In the genomic region with DNA sequence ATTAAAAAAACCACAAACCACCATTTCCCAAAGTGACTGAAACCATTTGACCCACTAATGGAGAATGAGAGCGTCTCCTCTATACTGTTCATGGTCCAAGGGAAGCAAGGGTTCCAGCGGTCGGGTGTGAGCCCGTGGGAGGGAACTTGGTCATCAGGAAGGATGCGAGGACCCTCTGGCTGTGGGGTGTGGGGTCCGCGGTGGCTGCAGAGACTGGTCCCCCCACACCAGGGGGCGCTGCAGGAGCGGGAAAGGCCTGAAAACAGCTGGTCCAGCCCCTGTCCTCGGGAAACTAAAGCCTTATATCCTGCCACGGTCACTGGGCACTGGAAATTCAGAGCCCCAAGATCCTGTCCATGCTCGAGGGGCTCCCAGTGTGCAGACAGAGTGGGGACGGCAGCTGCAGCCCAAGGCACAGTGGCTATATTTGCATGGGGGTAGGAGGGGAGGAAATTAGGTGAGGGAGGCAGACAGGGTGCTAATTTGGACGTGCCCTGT, we compare ENCODE assay signal across 8 cellular contexts. TPM values are rescaled to one million over a fixed set of nuclear protein-coding genes. Genes with fewer than 3 reads are reported as not detected.
DNase-seq lines count a peak whose midpoint lies in the region; ATAC-seq, FAIRE-seq and TF ChIP-seq lines count a peak whose summit lies in the region.

No MANE protein-coding gene starts in this region.

- ATAC-seq in HG02588 (IDR thresholded peaks at IDR 0.05; ENCODE audit: unreplicated experiment) = no peak

- peak overlapping the region; percentile 44 for H3K4me2 ChIP-seq in mammary epithelial cell (ENCODE audit: insufficient read depth, low read depth, low read length)

- intact Hi-C loops in mammary epithelial cell (cut with micrococcal nuclease) = loop anchor here (1.0 to 5.0 kb wide), 8 partner anchors 43 to 467 kb away; no protein-coding TSS in a partner anchor
- intact Hi-C loops in kidney (cut with DNase I) = no loop called here

- no peak overlapping the region for H3K27ac ChIP-seq in mammary epithelial cell (ENCODE audit: insufficient read depth, low read depth, low read length)
- no peak overlapping the region for H3K27ac ChIP-seq in kidney (ENCODE audit: low read depth in 2 of 2, low read length in 2 of 2)

- TF ChIP-seq CTCF in GM13977 (IDR thresholded peaks at IDR 0.05; ENCODE audit: extremely low read depth, insufficient read depth, missing control alignments) = peak; percentile 96
- peak; percentile 92 to 98 for TF ChIP-seq CTCF in mammary epithelial cell (conservative IDR thresholded peaks at IDR 0.05 in 1 of 2, IDR thresholded peaks at IDR 0.05 in 1 of 2; ENCODE audit: extremely low read depth in 1 of 2, insufficient read depth in 1 of 2, low read depth in 1 of 2, low read length in 2 of 2)
- TF ChIP-seq CTCF in kidney (IDR thresholded peaks at IDR 0.05; ENCODE audit: borderline replicate concordance, extremely low read depth, insufficient read depth) = peak; percentile 93

- in situ Hi-C loops in GM13977 (cut with MboI; ENCODE audit: low pct_unique_long_range_greater_than_20kb, low sequenced_read_pairs, unreplicated experiment) (loop anchor here (5.0 kb wide), 1 partner anchor 157 kb away; no protein-coding TSS in a partner anchor), mammary epithelial cell (cut with MboI; ENCODE audit: low sequenced_read_pairs in 2 of 2) (loop anchor here (5.0 to 25.0 kb wide), 3 partner anchors 42 to 342 kb away; partner anchors contain the start of gene GRPEL1 (in 2 of the 2))

- H3K9me3 ChIP-seq in mammary epithelial cell (replicated peaks; ENCODE audit: insufficient read depth, low read length) = no peaks in the 10 kb centered on the region
- H3K9me3 ChIP-seq in kidney (ENCODE audit: control insufficient read depth in 1 of 2, low read length in 2 of 2) = no peaks in the 10 kb centered on the region

- H3K36me3 ChIP-seq in mammary epithelial cell (ENCODE audit: insufficient read depth, low read length) (no peaks in the 10 kb centered on the region), kidney (ENCODE audit: control insufficient read depth in 1 of 2, insufficient read depth in 2 of 2, low read length in 2 of 2) (no peaks in the 10 kb centered on the region)

- no peak overlapping the region for H3K4me3 ChIP-seq in mammary epithelial cell (replicated peaks in 1 of 3; ENCODE audit: insufficient read depth in 1 of 3, low read depth in 2 of 3, low read length in 3 of 3)
- H3K4me3 ChIP-seq in kidney (ENCODE audit: low read length in 2 of 2) = no peak overlapping the region

- BruUV-seq in mammary epithelial cell (replicated peaks; lab: Mats Ljungman, UMichigan) = no TSS peak

- peaks cover 24% of the 10 kb centered on the region for H3K79me2 ChIP-seq in mammary epithelial cell (ENCODE audit: insufficient read depth, low read length)

- no peaks in the 10 kb centered on the region for H3K27me3 ChIP-seq in mammary epithelial cell (ENCODE audit: insufficient read depth, low read length)

- H3K9ac ChIP-seq in mammary epithelial cell (ENCODE audit: insufficient read depth, low read length) (no peak overlapping the region), kidney (ENCODE audit: low read length in 2 of 2) (no peak overlapping the region)

- H3K4me1 ChIP-seq in mammary epithelial cell (ENCODE audit: insufficient read depth, low read length) (peaks cover 12% of the 10 kb centered on the region), kidney (ENCODE audit: control insufficient read depth in 1 of 2, insufficient read depth in 1 of 2, low read depth in 1 of 2, low read length in 2 of 2) (peaks cover 10 to 14% of the 10 kb centered on the region in 2 donors)

- FAIRE-seq in kidney (lab: Jason Lieb, UNC) = no peak

- 3% methylated on average over 13 of the region's 14 CpGs for WGBS in mammary epithelial cell (ENCODE audit: low coverage, missing lambda C conversion rate)

- CTCF ChIA-PET in mammary epithelial cell (lab: Charles Lee; ENCODE audit: low non-redundant PET) = interaction anchor here (0.6 to 1.2 kb wide), 4 partner anchors 42 to 254 kb away, joined by 3 to 5 read pairs (median 4); no protein-coding TSS in a partner anchor

- no peak overlapping the region for H2AFZ ChIP-seq in mammary epithelial cell (ENCODE audit: low read depth, low read length)

- dilution Hi-C loops in mammary epithelial cell (cut with HindIII; ENCODE audit: low sequenced_read_pairs) = no loop called here

- peak; percentile 97 for DNase-seq in 8988T
- peak; percentile 91 for DNase-seq in GM13977 (ENCODE audit: low spot score)
- DNase-seq in NCI-H2196 (lab: John Stamatoyannopoulos, UW; ENCODE audit: unreplicated experiment) = peak; percentile 92
- peak; percentile 86 for DNase-seq in activated CD4-positive, CD25-positive, alpha-beta regulatory T cell treated with anti-CD3 and anti-CD28 coated beads, Interleukin-2, amount 50 U/mL, for 72 hours
- peak; percentile 33 for DNase-seq in mammary epithelial cell
- peak; percentile 92 for DNase-seq in kidney
- peak; percentile 71 to 76 (median 74) for DNase-seq in stimulated activated CD4-positive, alpha-beta T cell treated with anti-CD3 and anti-CD28 coated beads, Interleukin-1b, Interleukin-23, amount 100 ng/mL, for 24 hours (ENCODE audit: low read depth in 4 of 4, low spot score in 1 of 4)

- H4K20me1 ChIP-seq in mammary epithelial cell (ENCODE audit: insufficient read depth, low read length) = no peaks in the 10 kb centered on the region

RNA-seq across cellular contexts. Expression of gene BLOC1S4, which starts 4.3 kb away (rescaled TPM):
- total RNA-seq in mammary epithelial cell (10 to 100 TPM; 14.1 to 15.3 TPM), kidney (14.2 TPM)
- polyA plus RNA-seq in mammary epithelial cell (14.7 TPM), kidney (ENCODE audit: insufficient read depth, low read depth, low replicate concordance) (12.3 TPM)
- 0.26 TPM for polyA minus RNA-seq in mammary epithelial cell

RNA-seq across cellular contexts. Expression of gene MRFAP1L1, which starts 10.6 kb away (rescaled TPM):
- total RNA-seq in mammary epithelial cell (10 to 100 TPM; 34.0 to 35.9 TPM), kidney (57.1 TPM)
- polyA plus RNA-seq in mammary epithelial cell (38.6 TPM), kidney (ENCODE audit: insufficient read depth, low read depth, low replicate concordance) (69.1 TPM)
- polyA minus RNA-seq in mammary epithelial cell = 12.8 TPM

RNA-seq across cellular contexts. Expression of gene S100P, which starts 26.6 kb away (rescaled TPM):
- total RNA-seq in mammary epithelial cell (under 1 TPM in 1 of 2 donors, not detected in 1; 0.17 TPM), kidney (not detected)
- polyA plus RNA-seq in mammary epithelial cell (0.77 TPM), kidney (ENCODE audit: insufficient read depth, low read depth, low replicate concordance) (not detected)
- not detected for polyA minus RNA-seq in mammary epithelial cell

Comparison
In these comparisons a context has a peak if more than half of its experiments do, and no peak if none do; other contexts are left out.
1. DNase-seq: peak in every context shown above with its lines; median percentile 97 in 8988T; 92 in NCI-H2196; 92 in kidney; 91 in GM13977; 86 in activated CD4-positive, CD25-positive, alpha-beta regulatory T cell treated with anti-CD3 and anti-CD28 coated beads, Interleukin-2, amount 50 U/mL, for 72 hours; 74 in stimulated activated CD4-positive, alpha-beta T cell treated with anti-CD3 and anti-CD28 coated beads, Interleukin-1b, Interleukin-23, amount 100 ng/mL, for 24 hours; 33 in mammary epithelial cell.